Comparison of ENCODE assay signal across 18 cellular contexts in genomic region chr14:34678306-34678705, GRCh38. TPM values are rescaled to one million over a fixed set of nuclear protein-coding genes. Genes with fewer than 3 reads are reported as not detected.
DNase-seq lines count a peak whose midpoint lies in the region; ATAC-seq lines count a peak whose summit lies in the region.
"Had no signal": no experiment of that assay in that cellular context is flagged by ENCODE, and none has a peak within 500 bp of the region (broad histone marks: within the 10 kb centered on the region; RNA-seq: fewer than 3 reads in every experiment).

No MANE protein-coding gene starts in this region.

- H3K9me3 ChIP-seq in SJCRH30 (replicated peaks), result 0 out of 2 replicates have a peak, but pooled peaks cover 4% of the 10 kb centered on the region
- H3K9me3 ChIP-seq: BLaER1 treated with 17β-estradiol and CSF1 and Interleukin-3, amounts not matched to agents 10 nM and 100 nM; lower lobe of right lung; thyroid gland had no signal

- peak overlapping the region; percentile 86 for H3K27ac ChIP-seq in SJCRH30
- H3K27ac ChIP-seq: BLaER1 treated with 17β-estradiol and CSF1 and Interleukin-3, amounts not matched to agents 10 nM and 100 nM; coronary artery; lower lobe of right lung; thyroid gland had no signal

- ATAC-seq in HG02623 (IDR thresholded peaks at IDR 0.05; ENCODE audit: unreplicated experiment), result no peak
- ATAC-seq: activated CD4-positive, CD25-positive, alpha-beta regulatory T cell treated with anti-CD3 and anti-CD28 coated beads, Interleukin-2, amount 50 U/mL, for 24 hours; lower lobe of right lung had no signal

- peaks cover 16% of the 10 kb centered on the region for H3K4me1 ChIP-seq in SJCRH30
- H3K4me1 ChIP-seq: lower lobe of right lung, thyroid gland had no signal

- peak overlapping the region; percentile 46 for H3K4me3 ChIP-seq in SJCRH30
- H3K4me3 ChIP-seq: BLaER1 treated with 17β-estradiol and CSF1 and Interleukin-3, amounts not matched to agents 10 nM and 100 nM; coronary artery; lower lobe of right lung; thyroid gland had no signal

- no peaks in the 10 kb centered on the region for H3K27me3 ChIP-seq in SJCRH30
- H3K27me3 ChIP-seq: BLaER1 treated with 17β-estradiol and CSF1 and Interleukin-3, amounts not matched to agents 10 nM and 100 nM; thyroid gland had no signal

- peak; percentile 36 for DNase-seq in GM03348 (ENCODE audit: low spot score)
- DNase-seq in SJCRH30, result peak; percentile 17 to 54
- peak; percentile 17 for DNase-seq in fibroblast of gingiva (ENCODE audit: low read depth)
- peak; percentile 7 for DNase-seq in pulmonary artery endothelial cell (ENCODE audit: low read depth, low spot score)
- DNase-seq in A172 (ENCODE audit: low spot score), result no peak
- DNase-seq in HPDE6-E6E7 (ENCODE audit: extremely low spot score), result no peak
- no peak for DNase-seq in DMS53 (lab: John Stamatoyannopoulos, UW)
- DNase-seq: activated CD8-positive, alpha-beta memory T cell treated with anti-CD3 and anti-CD28 coated beads, Interleukin-2, amount 50 U/mL, for 48 hours; activated naive CD8-positive, alpha-beta T cell treated with anti-CD3 and anti-CD28 coated beads, Interleukin-2, amount 10 ng/mL, durations not matched to agents 7 days and 5 days; DND-41; lower lobe of right lung; OCI-M1; T-helper 1 cell; thyroid gland had no signal

- no peaks in the 10 kb centered on the region for H3K36me3 ChIP-seq in SJCRH30
- H3K36me3 ChIP-seq: BLaER1 treated with 17β-estradiol and CSF1 and Interleukin-3, amounts not matched to agents 10 nM and 100 nM; lower lobe of right lung; thyroid gland had no signal

RNA-seq across cellular contexts. Expression of gene CFL2, which starts 36.1 kb away (rescaled TPM):
- total RNA-seq in SJCRH30 (2014; rRNA removed; shearing (Covaris generic)), result 197 and 233 TPM in 2 replicates
- 61.1 and 82.7 TPM in 2 replicates for total RNA-seq in pulmonary artery endothelial cell
- 110 and 143 TPM in 2 replicates for total RNA-seq in A172 (2014; rRNA removed; shearing (Covaris generic))

RNA-seq across cellular contexts. Expression of gene SNX6, which starts 48.4 kb away (rescaled TPM):
- 95.3 and 105 TPM in 2 replicates for total RNA-seq in SJCRH30 (2014; rRNA removed; shearing (Covaris generic))
- total RNA-seq in pulmonary artery endothelial cell, result 96.3 and 124 TPM in 2 replicates
- total RNA-seq in A172 (2014; rRNA removed; shearing (Covaris generic)), result 106 and 155 TPM in 2 replicates

Comparison
In these comparisons a context has a peak if more than half of its experiments do, and no peak if none do; other contexts are left out.
1. DNase-seq: peak in GM03348 (single experiment), SJCRH30 (2 of 2), fibroblast of gingiva (single experiment) and pulmonary artery endothelial cell (single experiment); none in A172 (single experiment), HPDE6-E6E7 (single experiment) and DMS53 (single experiment).